24 cellular contexts compared by ENCODE assay signal in the genomic region with DNA sequence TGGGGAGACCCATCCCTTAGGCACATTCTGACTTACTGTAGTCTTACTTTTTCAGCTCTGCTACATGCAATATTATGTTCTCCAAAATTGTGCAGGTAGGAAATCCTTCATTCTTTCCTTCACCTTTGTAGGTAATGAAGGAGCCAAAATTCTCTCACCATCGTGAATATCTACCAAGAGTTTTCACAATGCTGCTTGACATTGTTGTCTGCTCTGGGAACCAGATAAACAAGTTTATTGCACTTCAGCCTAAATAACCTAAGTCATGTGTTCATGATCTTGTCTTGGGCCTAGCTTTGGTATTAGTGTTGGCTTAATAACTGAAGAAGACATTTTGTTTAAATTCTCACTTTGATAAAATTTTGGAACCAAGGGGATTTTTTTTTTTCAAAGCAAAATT.
"Had no signal": no experiment of that assay in that cellular context is flagged by ENCODE, and none has a peak within 500 bp of the region (broad histone marks: within the 10 kb centered on the region; RNA-seq: fewer than 3 reads in every experiment).

No MANE protein-coding gene starts in this region.

- H3K27me3 Mint-ChIP-seq: dendritic cell treated with granulocyte-macrophage colony-stimulating factor and Interleukin-4, amounts not matched to agents 40 ng/mL and 50 ng/mL, for 4 days; effector memory CD8-positive, alpha-beta T cell had no signal

- H3K9me3 ChIP-seq: colonic mucosa, esophagus muscularis mucosa, esophagus squamous epithelium, gastrocnemius medialis, gastroesophageal sphincter, heart left ventricle, heart right ventricle had no signal

- DNase-seq: colonic mucosa; cortex of kidney; dermis blood vessel endothelial cell; dorsolateral prefrontal cortex; effector CD4-positive, alpha-beta T cell; effector CD8-positive, alpha-beta T cell; effector memory CD4-positive, alpha-beta T cell; effector memory CD8-positive, alpha-beta T cell; erythroblast; esophagus squamous epithelium; foreskin fibroblast; foreskin keratinocyte; foreskin melanocyte; gastrocnemius medialis; glutamatergic neuron; head of caudate nucleus; heart left ventricle; heart right ventricle had no signal

- H3K4me3 Mint-ChIP-seq: dendritic cell treated with granulocyte-macrophage colony-stimulating factor and Interleukin-4, amounts not matched to agents 40 ng/mL and 50 ng/mL, for 4 days; effector memory CD8-positive, alpha-beta T cell had no signal

- H3K4me1 ChIP-seq: colonic mucosa, esophagus muscularis mucosa, esophagus squamous epithelium, foreskin keratinocyte, gastrocnemius medialis, gastroesophageal sphincter, heart left ventricle, heart right ventricle had no signal

- H3K9me3 Mint-ChIP-seq: effector memory CD8-positive, alpha-beta T cell had no signal

- H3K27ac Mint-ChIP-seq: dendritic cell treated with granulocyte-macrophage colony-stimulating factor and Interleukin-4, amounts not matched to agents 40 ng/mL and 50 ng/mL, for 4 days; effector memory CD8-positive, alpha-beta T cell had no signal

- H3K4me3 ChIP-seq: colonic mucosa, coronary artery, dorsolateral prefrontal cortex, esophagus muscularis mucosa, esophagus squamous epithelium, gastrocnemius medialis, gastroesophageal sphincter, heart left ventricle, heart right ventricle had no signal

- H3K27me3 ChIP-seq: colonic mucosa, esophagus muscularis mucosa, esophagus squamous epithelium, foreskin keratinocyte, gastrocnemius medialis, gastroesophageal sphincter had no signal

- H3K36me3 ChIP-seq: colonic mucosa, esophagus muscularis mucosa, esophagus squamous epithelium, gastrocnemius medialis, gastroesophageal sphincter, heart left ventricle, heart right ventricle had no signal

- H3K27ac ChIP-seq: colonic mucosa, coronary artery, dorsolateral prefrontal cortex, epithelial cell of prostate, esophagus muscularis mucosa, esophagus squamous epithelium, foreskin keratinocyte, gastrocnemius medialis, gastroesophageal sphincter, heart left ventricle, heart right ventricle had no signal

- ATAC-seq: effector memory CD8-positive, alpha-beta T cell; esophagus mucosa; foreskin keratinocyte; gastrocnemius medialis; gastroesophageal sphincter; heart left ventricle; heart right ventricle had no signal
